In the genomic region with DNA sequence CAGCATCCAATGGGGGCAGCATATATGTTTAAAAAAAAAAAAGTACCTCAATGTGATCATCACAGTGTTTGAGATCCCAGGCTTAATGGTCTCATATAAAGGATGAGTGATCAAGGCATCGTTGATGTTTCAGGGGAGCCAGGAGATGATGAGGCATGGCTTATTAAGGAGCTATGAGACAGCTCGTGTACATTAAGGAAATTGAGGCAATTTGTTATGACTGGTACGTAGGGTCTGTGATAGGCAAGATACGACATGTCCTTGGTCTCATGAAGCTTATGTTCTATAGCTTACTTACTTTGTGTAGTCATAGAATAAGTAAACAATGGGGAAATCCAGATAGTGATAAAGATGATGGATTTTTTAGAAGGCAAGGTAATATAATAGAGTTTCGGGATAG, we compare ENCODE assay signal across 28 cellular contexts.
"Had no signal": no experiment of that assay in that cellular context is flagged by ENCODE, and none has a peak within 500 bp of the region (broad histone marks: within the 10 kb centered on the region; RNA-seq: fewer than 3 reads in every experiment).

No MANE protein-coding gene starts in this region.

- H3K27ac Mint-ChIP-seq: activated CD4-positive, alpha-beta memory T cell treated with anti-CD3 and anti-CD28 coated beads, Interleukin-2, amount 10 ng/mL, durations not matched to agents 7 days and 5 days; activated CD4-positive, alpha-beta T cell treated with anti-CD3 and anti-CD28 coated beads, Interleukin-2, amount 10 ng/mL, durations not matched to agents 7 days and 5 days; activated naive CD4-positive, alpha-beta T cell treated with anti-CD3 and anti-CD28 coated beads, Interleukin-2, amount 10 ng/mL, durations not matched to agents 7 days and 5 days; activated naive CD4-positive, alpha-beta T cell treated with anti-CD3 and anti-CD28 coated beads, Interleukin-2, amount 50 U/mL, for 72 hours; activated T-cell treated with anti-CD3 and anti-CD28 coated beads, Interleukin-2, amount 50 U/mL, for 24 hours; activated T-cell treated with anti-CD3 and anti-CD28 coated beads, Interleukin-2, amount 50 U/mL, for 72 hours; brain; effector memory CD8-positive, alpha-beta T cell; WTC11 had no signal

- H3K9me3 ChIP-seq: breast epithelium, esophagus squamous epithelium had no signal

- ATAC-seq: activated naive CD4-positive, alpha-beta T cell treated with anti-CD3 and anti-CD28 coated beads, Interleukin-2, amount 50 U/mL, for 72 hours; activated T-cell treated with anti-CD3 and anti-CD28 coated beads, Interleukin-2, amount 50 U/mL, for 72 hours; effector memory CD8-positive, alpha-beta T cell; WTC11 had no signal

- H3K27ac ChIP-seq: breast epithelium, esophagus squamous epithelium, VCaP had no signal

- H3K36me3 Mint-ChIP-seq: activated naive CD4-positive, alpha-beta T cell treated with anti-CD3 and anti-CD28 coated beads, Interleukin-2, amount 10 ng/mL, durations not matched to agents 7 days and 5 days had no signal

- H3K4me1 Mint-ChIP-seq: brain; central memory CD8-positive, alpha-beta T cell had no signal

- H3K27me3 ChIP-seq: breast epithelium, esophagus squamous epithelium had no signal

- H3K4me3 Mint-ChIP-seq: activated CD4-positive, alpha-beta memory T cell treated with anti-CD3 and anti-CD28 coated beads, Interleukin-2, amount 10 ng/mL, durations not matched to agents 7 days and 5 days; activated CD4-positive, alpha-beta T cell treated with anti-CD3 and anti-CD28 coated beads, Interleukin-2, amount 10 ng/mL, durations not matched to agents 7 days and 5 days; activated naive CD4-positive, alpha-beta T cell treated with anti-CD3 and anti-CD28 coated beads, Interleukin-2, amount 10 ng/mL, durations not matched to agents 7 days and 5 days; activated T-cell treated with anti-CD3 and anti-CD28 coated beads, Interleukin-2, amount 50 U/mL, for 24 hours; activated T-cell treated with anti-CD3 and anti-CD28 coated beads, Interleukin-2, amount 50 U/mL, for 72 hours; brain; central memory CD8-positive, alpha-beta T cell; effector memory CD8-positive, alpha-beta T cell; WTC11 had no signal

- H3K9me3 Mint-ChIP-seq: activated CD4-positive, alpha-beta memory T cell treated with anti-CD3 and anti-CD28 coated beads, Interleukin-2, amount 10 ng/mL, durations not matched to agents 7 days and 5 days; activated CD4-positive, alpha-beta T cell treated with anti-CD3 and anti-CD28 coated beads, Interleukin-2, amount 10 ng/mL, durations not matched to agents 7 days and 5 days; activated naive CD4-positive, alpha-beta T cell treated with anti-CD3 and anti-CD28 coated beads, Interleukin-2, amount 10 ng/mL, durations not matched to agents 7 days and 5 days; activated naive CD4-positive, alpha-beta T cell treated with anti-CD3 and anti-CD28 coated beads, Interleukin-2, amount 50 U/mL, for 72 hours; activated T-cell treated with anti-CD3 and anti-CD28 coated beads, Interleukin-2, amount 50 U/mL, for 24 hours; activated T-cell treated with anti-CD3 and anti-CD28 coated beads, Interleukin-2, amount 50 U/mL, for 72 hours; brain; central memory CD8-positive, alpha-beta T cell; effector memory CD8-positive, alpha-beta T cell; WTC11 had no signal

- H3K27me3 Mint-ChIP-seq: activated CD4-positive, alpha-beta memory T cell treated with anti-CD3 and anti-CD28 coated beads, Interleukin-2, amount 10 ng/mL, durations not matched to agents 7 days and 5 days; activated CD4-positive, alpha-beta T cell treated with anti-CD3 and anti-CD28 coated beads, Interleukin-2, amount 10 ng/mL, durations not matched to agents 7 days and 5 days; activated naive CD4-positive, alpha-beta T cell treated with anti-CD3 and anti-CD28 coated beads, Interleukin-2, amount 10 ng/mL, durations not matched to agents 7 days and 5 days; activated T-cell treated with anti-CD3 and anti-CD28 coated beads, Interleukin-2, amount 50 U/mL, for 24 hours; brain; central memory CD8-positive, alpha-beta T cell; effector memory CD8-positive, alpha-beta T cell had no signal

- H3K36me3 ChIP-seq: breast epithelium had no signal

- DNase-seq: activated CD4-positive, alpha-beta memory T cell treated with anti-CD3 and anti-CD28 coated beads, Interleukin-2, amount 10 ng/mL, durations not matched to agents 7 days and 5 days; activated CD4-positive, alpha-beta T cell treated with anti-CD3 and anti-CD28 coated beads for 1 hour; activated CD4-positive, alpha-beta T cell treated with anti-CD3 and anti-CD28 coated beads for 4 hours; activated CD4-positive, alpha-beta T cell treated with anti-CD3 and anti-CD28 coated beads, Interleukin-2, amount 10 ng/mL, durations not matched to agents 7 days and 5 days; activated CD4-positive, alpha-beta T cell treated with anti-CD3 and anti-CD28 coated beads, Interleukin-2, amount 50 U/mL, for 4 hours; activated CD8-positive, alpha-beta memory T cell treated with anti-CD3 and anti-CD28 coated beads, Interleukin-2, amount 50 U/mL, for 48 hours; activated gamma-delta T cell; activated naive CD4-positive, alpha-beta T cell; activated naive CD4-positive, alpha-beta T cell treated with anti-CD3 and anti-CD28 coated beads, Interleukin-2, amount 10 ng/mL, durations not matched to agents 7 days and 5 days; activated T-cell treated with anti-CD3 and anti-CD28 coated beads for 4 hours; activated T-cell treated with anti-CD3 and anti-CD28 coated beads, Interleukin-2, amount 50 U/mL, for 24 hours; activated T-cell treated with anti-CD3 and anti-CD28 coated beads, Interleukin-2, amount 50 U/mL, for 72 hours; amniotic stem cell; anterior cingulate cortex; cortex of kidney; dermis blood vessel endothelial cell; effector CD4-positive, alpha-beta T cell; effector memory CD8-positive, alpha-beta T cell; erythroblast; esophagus squamous epithelium; head of caudate nucleus; T-helper 2 cell had no signal

- H3K4me3 ChIP-seq: breast epithelium, esophagus squamous epithelium had no signal

- H3K4me1 ChIP-seq: breast epithelium had no signal
